In the genomic region with DNA sequence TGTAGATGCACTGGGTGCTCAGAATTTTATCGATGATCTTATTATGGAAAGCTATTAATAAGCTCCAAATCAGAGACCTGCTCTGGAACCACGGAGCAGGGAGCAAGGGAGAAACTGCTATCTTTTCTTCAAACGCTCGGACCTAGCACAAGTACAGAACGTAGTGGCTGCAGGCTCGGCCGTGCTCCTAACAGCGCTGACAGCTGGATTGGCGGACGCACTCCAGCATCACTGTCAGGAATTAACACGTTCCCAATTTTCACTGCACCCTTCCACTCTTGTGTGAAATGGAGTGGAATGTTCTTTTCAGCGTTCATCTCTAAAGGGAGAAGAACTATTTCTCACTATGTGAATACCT, we compare ENCODE assay signal across 8 cellular contexts.
A peak's percentile ranks its signal among the peaks of the same experiment; 100 is the strongest.
DNase-seq lines count a peak whose midpoint lies in the region; ATAC-seq and TF ChIP-seq lines count a peak whose summit lies in the region.

No MANE protein-coding gene starts in this region.

- no peak overlapping the region for H3K27ac Mint-ChIP-seq in activated CD8-positive, alpha-beta memory T cell treated with anti-CD3 and anti-CD28 coated beads, Interleukin-2, amount 10 ng/mL, durations not matched to agents 7 days and 5 days
- H3K27ac Mint-ChIP-seq in activated B cell treated with CpG ODN at 0.5 μM for 24 hours = peak overlapping the region; percentile 82

- CTCF ChIA-PET in activated CD8-positive, alpha-beta memory T cell treated with anti-CD3 and anti-CD28 coated beads, Interleukin-2, amount 10 ng/mL, durations not matched to agents 7 days and 5 days (lab: Charles Lee) = interaction anchor here (2.2 kb wide), 1 partner anchor 149 kb away, joined by 7 read pairs; no protein-coding TSS in a partner anchor
- CTCF ChIA-PET in activated B cell treated with CpG ODN at 0.5 μM for 24 hours (lab: Charles Lee) = interaction anchor here (1.1 kb wide), 1 partner anchor 27 kb away, joined by 5 read pairs; no protein-coding TSS in a partner anchor

- no peak for ATAC-seq in activated CD8-positive, alpha-beta memory T cell treated with anti-CD3 and anti-CD28 coated beads, Interleukin-2, amount 10 ng/mL, durations not matched to agents 7 days and 5 days
- ATAC-seq in activated B cell treated with CpG ODN at 0.5 μM for 24 hours (ENCODE audit: low read depth) (no peak), HG03469 (IDR thresholded peaks at IDR 0.05; ENCODE audit: unreplicated experiment) (no peak)

- H3K36me3 Mint-ChIP-seq in activated CD8-positive, alpha-beta memory T cell treated with anti-CD3 and anti-CD28 coated beads, Interleukin-2, amount 10 ng/mL, durations not matched to agents 7 days and 5 days = no peaks in the 10 kb centered on the region
- H3K36me3 Mint-ChIP-seq in activated B cell treated with CpG ODN at 0.5 μM for 24 hours (ENCODE audit: low read depth) = no peaks in the 10 kb centered on the region

- H3K4me3 Mint-ChIP-seq in activated CD8-positive, alpha-beta memory T cell treated with anti-CD3 and anti-CD28 coated beads, Interleukin-2, amount 10 ng/mL, durations not matched to agents 7 days and 5 days = peak overlapping the region; percentile 85
- H3K4me3 Mint-ChIP-seq in activated B cell treated with CpG ODN at 0.5 μM for 24 hours = peak overlapping the region; percentile 89

- no peaks in the 10 kb centered on the region for H3K4me1 ChIP-seq in prostate gland (replicated peaks)

- TF ChIP-seq POLR2A in prostate gland (IDR thresholded peaks at IDR 0.05) = no peak

- peaks cover 49% of the 10 kb centered on the region for H3K27me3 Mint-ChIP-seq in activated CD8-positive, alpha-beta memory T cell treated with anti-CD3 and anti-CD28 coated beads, Interleukin-2, amount 10 ng/mL, durations not matched to agents 7 days and 5 days
- H3K27me3 Mint-ChIP-seq in activated B cell treated with CpG ODN at 0.5 μM for 24 hours = peaks cover 1% of the 10 kb centered on the region

- TF ChIP-seq CTCF in activated B cell treated with CpG ODN at 0.5 μM for 24 hours (IDR thresholded peaks at IDR 0.05) = no peak
- TF ChIP-seq CTCF in prostate gland (IDR thresholded peaks at IDR 0.05) = no peak
- TF ChIP-seq CTCF in GM13976 (IDR thresholded peaks at IDR 0.05; ENCODE audit: borderline replicate concordance, control extremely low read depth, extremely low read depth, insufficient read depth, missing control alignments) = no peak

- no peak for DNase-seq in activated CD8-positive, alpha-beta memory T cell treated with anti-CD3 and anti-CD28 coated beads, Interleukin-2, amount 10 ng/mL, durations not matched to agents 7 days and 5 days
- DNase-seq in activated CD8-positive, alpha-beta memory T cell treated with anti-CD3 and anti-CD28 coated beads, Interleukin-2, amount 50 U/mL, for 4 hours = no peak
- DNase-seq in activated B cell treated with CpG ODN at 0.5 μM for 24 hours = no peak
- peak; percentile 43 to 84 (median 69) for DNase-seq in head of caudate nucleus
- DNase-seq in prostate gland (ENCODE audit: low spot score) = no peak
- no peak for DNase-seq in GM13976 (ENCODE audit: low spot score)
- DNase-seq in activated gamma-delta T cell treated with Interleukin-2 at 50 U/mL for 16 hours = no peak

- H3K27me3 ChIP-seq in prostate gland (replicated peaks; ENCODE audit: insufficient read depth) = no peaks in the 10 kb centered on the region

- H3K4me1 Mint-ChIP-seq in activated CD8-positive, alpha-beta memory T cell treated with anti-CD3 and anti-CD28 coated beads, Interleukin-2, amount 10 ng/mL, durations not matched to agents 7 days and 5 days = peaks cover 18% of the 10 kb centered on the region
- peaks cover 56% of the 10 kb centered on the region for H3K4me1 Mint-ChIP-seq in activated B cell treated with CpG ODN at 0.5 μM for 24 hours

- H3K36me3 ChIP-seq in prostate gland = no peaks in the 10 kb centered on the region

- H3K9me3 Mint-ChIP-seq in activated CD8-positive, alpha-beta memory T cell treated with anti-CD3 and anti-CD28 coated beads, Interleukin-2, amount 10 ng/mL, durations not matched to agents 7 days and 5 days (ENCODE audit: low read depth) = no peaks in the 10 kb centered on the region
- H3K9me3 Mint-ChIP-seq in activated B cell treated with CpG ODN at 0.5 μM for 24 hours = no peaks in the 10 kb centered on the region

- in situ Hi-C loops in GM13976 (cut with MboI; ENCODE audit: low sequenced_read_pairs, unreplicated experiment) = no loop called here

- WGBS in prostate gland = 31% methylated on average over 12 of the region's 12 CpGs

- H3K4me3 ChIP-seq in prostate gland = peak overlapping the region; percentile 41 to 51

- H3K27ac ChIP-seq in prostate gland = no peak overlapping the region

- intact Hi-C loops in activated B cell treated with CpG ODN at 0.5 μM for 24 hours (cut with micrococcal nuclease) (loop anchor here (1.0 to 10.0 kb wide), 5 partner anchors 17 to 1638 kb away; a partner anchor contains a TSS), head of caudate nucleus (cut with DNase I) (loop anchor here (5.0 to 10.0 kb wide), 2 partner anchors 62 to 104 kb away; no protein-coding TSS in a partner anchor), prostate gland (cut with DNase I) (no loop called here)

- no peaks in the 10 kb centered on the region for H3K9me3 ChIP-seq in prostate gland

- POLR2A ChIA-PET in activated B cell treated with CpG ODN at 0.5 μM for 24 hours (lab: Charles Lee) = interaction anchor here (0.6 to 6.8 kb wide), 3 partner anchors 17 to 325 kb away, joined by 3 to 63 read pairs (median 23); no protein-coding TSS in a partner anchor

Comparison
In these comparisons a context has a peak if more than half of its experiments do, and no peak if none do; other contexts are left out.
1. DNase-seq: peak in head of caudate nucleus (42 of 42); none in activated CD8-positive, alpha-beta memory T cell treated with anti-CD3 and anti-CD28 coated beads, Interleukin-2, amount 10 ng/mL, durations not matched to agents 7 days and 5 days (single experiment), activated CD8-positive, alpha-beta memory T cell treated with anti-CD3 and anti-CD28 coated beads, Interleukin-2, amount 50 U/mL, for 4 hours (single experiment), activated B cell treated with CpG ODN at 0.5 μM for 24 hours (single experiment), prostate gland (single experiment), GM13976 (single experiment) and activated gamma-delta T cell treated with Interleukin-2 at 50 U/mL for 16 hours (single experiment).